1 cellular context compared by ENCODE assay signal in genomic region chr14:73458219-73458976, GRCh38.
A peak's percentile ranks its signal among the peaks of the same experiment; 100 is the strongest.
TF ChIP-seq lines count a peak whose summit lies in the region.

NUMB (minus strand) TSS chr14:73458546; CDS start chr14:73355751, 102,795 bp downstream.

TF ChIP-seq in K562, 482 proteins besides CTCF, POLR2A, EP300 and RAD21 (continued from another document and continues in another):
- TF ChIP-seq CLOCK (CRISPR knock-in tag; IDR thresholded peaks at IDR 0.05; ENCODE audit: borderline replicate concordance) (no peak), MTF1 (CRISPR knock-in tag; IDR thresholded peaks at IDR 0.05; ENCODE audit: borderline replicate concordance) (no peak), XRCC5 (IDR thresholded peaks at IDR 0.05; ENCODE audit: low read depth, low read length) (no peak), PRMT5 (CRISPR knock-in tag; IDR thresholded peaks at IDR 0.05) (no peak), ZNF24 (IDR thresholded peaks at IDR 0.05) (no peak), NFXL1 (CRISPR knock-in tag; IDR thresholded peaks at IDR 0.05) (no peak), HMG20B (CRISPR knock-in tag; IDR thresholded peaks at IDR 0.05) (no peak), PML (IDR thresholded peaks at IDR 0.05; ENCODE audit: low read length) (peak; percentile 19; the same call in 1 of the 2 replicates), CC2D1A (IDR thresholded peaks at IDR 0.05) (no peak), ASH1L (IDR thresholded peaks at IDR 0.05; ENCODE audit: borderline replicate concordance, low read depth, partially characterized antibody) (peak; percentile 97), TEAD1 (CRISPR knock-in tag; IDR thresholded peaks at IDR 0.05) (no peak), ZNF134 (CRISPR knock-in tag; conservative IDR thresholded peaks at IDR 0.05) (no peak), CHCHD3 (CRISPR knock-in tag; IDR thresholded peaks at IDR 0.05) (no peak), RAD51 (IDR thresholded peaks at IDR 0.05; ENCODE audit: borderline replicate concordance, low read depth) (no peak), STAG1 (CRISPR knock-in tag; IDR thresholded peaks at IDR 0.05; ENCODE audit: borderline replicate concordance) (no peak), ATF7 (IDR thresholded peaks at IDR 0.05) (peak; percentile 73), MBD1 (CRISPR knock-in tag; IDR thresholded peaks at IDR 0.05) (no peak), ZBTB9 (CRISPR knock-in tag; IDR thresholded peaks at IDR 0.05) (no peak), ZC3H8 (IDR thresholded peaks at IDR 0.05) (no peak), EP400 (IDR thresholded peaks at IDR 0.05) (peak; percentile 31; the same call in 1 of the 2 replicates), TAL1 (IDR thresholded peaks at IDR 0.05) (no peak), ZBTB34 (CRISPR knock-in tag; IDR thresholded peaks at IDR 0.05) (no peak), MYC (IDR thresholded peaks at IDR 0.05; ENCODE audit: low read depth, low read length) (peak; percentile 29; the same call in 1 of the 2 replicates), MYC (CRISPR knock-in tag; IDR thresholded peaks at IDR 0.05; ENCODE audit: borderline replicate concordance, low read depth) (no peak), ZBTB5 (IDR thresholded peaks at IDR 0.05) (no peak), HDAC6 (IDR thresholded peaks at IDR 0.05; ENCODE audit: low read depth, low read length) (no peak), EGR1 (conservative IDR thresholded peaks at IDR 0.05) (peak; percentile 82), HEY1 (CRISPR knock-in tag; IDR thresholded peaks at IDR 0.05; ENCODE audit: borderline replicate concordance) (no peak), ARID2 (IDR thresholded peaks at IDR 0.05) (no peak), ZNF75A (CRISPR knock-in tag; IDR thresholded peaks at IDR 0.05) (no peak), TAF9B (IDR thresholded peaks at IDR 0.05; ENCODE audit: partially characterized antibody) (peak; percentile 58), TSHZ1 (CRISPR knock-in tag; IDR thresholded peaks at IDR 0.05) (no peak), MAFF (IDR thresholded peaks at IDR 0.05; ENCODE audit: low read length) (no peak), TBP (optimal IDR thresholded peaks at IDR 0.05; ENCODE audit: low read depth, low read length) (peak; percentile 68), PTTG1 (tag; IDR thresholded peaks at IDR 0.05; ENCODE audit: low read depth) (no peak), TRIM28 (IDR thresholded peaks at IDR 0.05) (no peak), CREBBP (IDR thresholded peaks at IDR 0.05; ENCODE audit: low read depth, low read length) (no peak), CBFA2T3 (IDR thresholded peaks at IDR 0.05) (no peak), YY1 (IDR thresholded peaks at IDR 0.05; ENCODE audit: borderline replicate concordance in 1 of 3, control insufficient read depth in 1 of 3, extremely low read depth in 1 of 3, insufficient read depth in 3 of 3, insufficient read length in 1 of 3, insufficient replicate concordance in 2 of 3, low read depth in 1 of 3, low read length in 2 of 3) (peak in 2 of 3 experiments; percentile 46 to 58), ZNF175 (CRISPR knock-in tag; IDR thresholded peaks at IDR 0.05; ENCODE audit: low read depth) (no peak), RHOXF2B (CRISPR knock-in tag; conservative IDR thresholded peaks at IDR 0.05) (no peak), NCOA6 (IDR thresholded peaks at IDR 0.05) (no peak), CSDE1 (IDR thresholded peaks at IDR 0.05) (no peak), NONO (IDR thresholded peaks at IDR 0.05; ENCODE audit: low read depth in 2 of 2, low read length in 1 of 2) (no peak), SIN3B (IDR thresholded peaks at IDR 0.05; ENCODE audit: low read depth) (no peak), ARHGAP35 (IDR thresholded peaks at IDR 0.05; ENCODE audit: partially characterized antibody) (no peak), ZHX1 (conservative IDR thresholded peaks at IDR 0.05; ENCODE audit: low read length) (no peak)
